15 cellular contexts compared by ENCODE assay signal in the genomic region with DNA sequence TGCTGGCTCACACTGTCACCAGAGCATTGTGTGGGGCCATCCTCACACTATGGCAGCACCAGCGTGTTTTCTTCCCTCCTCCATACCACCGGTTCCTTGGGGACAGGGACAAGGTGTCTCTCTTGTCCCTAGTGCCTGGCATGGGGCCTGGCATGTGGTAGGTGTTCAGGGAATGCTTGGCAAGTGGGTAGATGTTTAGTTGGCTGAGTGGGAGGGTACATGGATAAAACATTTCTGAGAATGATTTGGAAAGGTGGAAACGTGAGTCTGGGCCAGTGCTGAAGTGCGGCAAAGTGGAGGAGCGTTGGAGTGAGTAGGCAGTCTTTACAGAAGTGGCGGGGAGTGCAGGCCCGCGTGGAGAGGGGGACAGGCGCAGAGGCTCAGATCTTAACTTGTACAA. TPM values are rescaled to one million over a fixed set of nuclear protein-coding genes. Genes with fewer than 3 reads are reported as not detected.
A peak's percentile ranks its signal among the peaks of the same experiment; 100 is the strongest.
DNase-seq lines count a peak whose midpoint lies in the region; ATAC-seq and TF ChIP-seq lines count a peak whose summit lies in the region.
"Had no signal": no experiment of that assay in that cellular context is flagged by ENCODE, and none has a peak within 500 bp of the region (broad histone marks: within the 10 kb centered on the region; RNA-seq: fewer than 3 reads in every experiment).

No MANE protein-coding gene starts in this region.

- ATAC-seq in HCT116 (no peak), GM18907 (IDR thresholded peaks at IDR 0.05; ENCODE audit: unreplicated experiment) (no peak)

- no peak overlapping the region for H3K4me3 Mint-ChIP-seq in activated CD4-positive, alpha-beta T cell treated with anti-CD3 and anti-CD28 coated beads, Interleukin-2, amount 10 ng/mL, durations not matched to agents 24 days and 14 days

- TF ChIP-seq RAD21 in HCT116 (IDR thresholded peaks at IDR 0.05; ENCODE audit: low read depth), result no peak

- H3K27me3 ChIP-seq in HCT116 (ENCODE audit: insufficient read depth, low read length) (no peaks in the 10 kb centered on the region), dorsolateral prefrontal cortex (no peaks in the 10 kb centered on the region), neutrophil (no peaks in the 10 kb centered on the region), uterus (no peaks in the 10 kb centered on the region)

- POLR2A ChIA-PET in HCT116 (lab: Charles Lee), result no interaction called here

- peaks cover 18% of the 10 kb centered on the region for H3K4me1 Mint-ChIP-seq in activated CD4-positive, alpha-beta T cell treated with anti-CD3 and anti-CD28 coated beads, Interleukin-2, amount 10 ng/mL, durations not matched to agents 24 days and 14 days

- H3K4me2 ChIP-seq in HCT116 (ENCODE audit: low read length), result peak overlapping the region; percentile 52
- H3K4me2 ChIP-seq: KMS-11 had no signal

- no peak for TF ChIP-seq POLR2A in HCT116 (IDR thresholded peaks at IDR 0.05; ENCODE audit: borderline replicate concordance, extremely low read depth, insufficient read depth, insufficient read length)
- no peak for TF ChIP-seq POLR2A in uterus (IDR thresholded peaks at IDR 0.05)

- no peaks in the 10 kb centered on the region for H3K9me3 Mint-ChIP-seq in activated CD4-positive, alpha-beta T cell treated with anti-CD3 and anti-CD28 coated beads, Interleukin-2, amount 10 ng/mL, durations not matched to agents 24 days and 14 days

- peaks cover 53% of the 10 kb centered on the region for H3K36me3 Mint-ChIP-seq in activated CD4-positive, alpha-beta T cell treated with anti-CD3 and anti-CD28 coated beads, Interleukin-2, amount 10 ng/mL, durations not matched to agents 24 days and 14 days (ENCODE audit: low read depth)

- peaks cover 36 to 42% of the 10 kb centered on the region in 2 experiments for H3K4me1 ChIP-seq in HCT116 (ENCODE audit: control insufficient read depth in 1 of 2, insufficient read depth in 2 of 2, low read length in 2 of 2)
- peaks cover 6 to 8% of the 10 kb centered on the region in 2 experiments for H3K4me1 ChIP-seq in neutrophil (ENCODE audit: control insufficient read depth in 1 of 2, insufficient read depth in 1 of 2, low read depth in 1 of 2, low read length in 1 of 2)
- H3K4me1 ChIP-seq in uterus, result no peaks in the 10 kb centered on the region
- H3K4me1 ChIP-seq: prostate gland had no signal

- H3K27ac ChIP-seq in HCT116 (ENCODE audit: low read depth, low read length) (peak overlapping the region; percentile 23), dorsolateral prefrontal cortex (peak overlapping the region in 16 of 59 donors; percentile 6 to 77 (median 30)), neutrophil (peak overlapping the region; percentile 47), uterus (no peak overlapping the region)
- H3K27ac ChIP-seq: HL-60, KMS-11, prostate gland had no signal

- peaks cover 4 to 14% of the 10 kb centered on the region in 2 experiments; a peak in 3 of 4 replicates for H3K36me3 ChIP-seq in HCT116 (ENCODE audit: control insufficient read depth in 1 of 2, insufficient read depth in 2 of 2, low read length in 2 of 2)
- peaks cover 61% of the 10 kb centered on the region for H3K36me3 ChIP-seq in neutrophil
- H3K36me3 ChIP-seq in uterus, result no peaks in the 10 kb centered on the region
- H3K36me3 ChIP-seq: prostate gland had no signal

- no TSS peak for BruUV-seq in HCT116 (replicated peaks; lab: Mats Ljungman, UMichigan)

- H3K9me3 ChIP-seq in HCT116 (ENCODE audit: control insufficient read depth in 1 of 2, insufficient read depth in 1 of 2, low read depth in 1 of 2, low read length in 2 of 2) (no peaks in the 10 kb centered on the region), neutrophil (no peaks in the 10 kb centered on the region), uterus (no peaks in the 10 kb centered on the region)
- H3K9me3 ChIP-seq: prostate gland had no signal

- H3K4me3 ChIP-seq in HCT116 (replicated peaks in 1 of 2; ENCODE audit: low read depth in 1 of 2, low read length in 2 of 2), result no peak overlapping the region
- no peak overlapping the region for H3K4me3 ChIP-seq in dorsolateral prefrontal cortex
- H3K4me3 ChIP-seq in neutrophil (ENCODE audit: low read depth in 1 of 2, low read length in 1 of 2), result no peak overlapping the region
- H3K4me3 ChIP-seq in uterus, result no peak overlapping the region
- H3K4me3 ChIP-seq: prostate gland had no signal

- H3K27ac Mint-ChIP-seq in activated CD4-positive, alpha-beta T cell treated with anti-CD3 and anti-CD28 coated beads, Interleukin-2, amount 10 ng/mL, durations not matched to agents 24 days and 14 days, result peak overlapping the region; percentile 49

- H3K9ac ChIP-seq in HCT116 (ENCODE audit: low read length), result 0 out of 2 replicates have a peak overlapping the region, but pooled peaks have one; percentile 8
- H3K9ac ChIP-seq: KMS-11 had no signal

- H2AFZ ChIP-seq in HCT116 (ENCODE audit: low read depth, low read length, poor library complexity, severe bottlenecking), result no peak overlapping the region

- no peaks in the 10 kb centered on the region for H3K9me2 ChIP-seq in HCT116 (ENCODE audit: insufficient read depth)

- H4K20me1 ChIP-seq in HCT116 (ENCODE audit: insufficient read depth), result no peaks in the 10 kb centered on the region

- CTCF ChIA-PET in HCT116 (lab: Charles Lee), result no interaction called here

- intact Hi-C loops in activated CD4-positive, alpha-beta T cell treated with anti-CD3 and anti-CD28 coated beads, Interleukin-2, amount 10 ng/mL, durations not matched to agents 24 days and 14 days (cut with micrococcal nuclease), result no loop called here
- intact Hi-C loops in HCT116 (cut with micrococcal nuclease) (no loop called here), dorsolateral prefrontal cortex (cut with DNase I) (no loop called here), uterus (cut with DNase I; ENCODE audit: low total_unique reads) (no loop called here)

- no peaks in the 10 kb centered on the region for H3K27me3 Mint-ChIP-seq in activated CD4-positive, alpha-beta T cell treated with anti-CD3 and anti-CD28 coated beads, Interleukin-2, amount 10 ng/mL, durations not matched to agents 24 days and 14 days

- RAD21 ChIA-PET in HCT116 (lab: Charles Lee; ENCODE audit: low non-redundant PET in 1 of 2, low total read pairs in 2 of 2, uncharacterized antibody in 2 of 2, unreplicated experiment in 2 of 2), result no interaction called here

- no peak for DNase-seq in activated CD4-positive, alpha-beta T cell treated with anti-CD3 and anti-CD28 coated beads, Interleukin-2, amount 10 ng/mL, durations not matched to agents 24 days and 14 days
- DNase-seq in activated CD4-positive, alpha-beta T cell treated with anti-CD3 and anti-CD28 coated beads for 48 hours, result no peak
- DNase-seq in HCT116 (ENCODE audit: low read depth, low spot score) (no peak), dorsolateral prefrontal cortex (peak in 7 of 10 donors; percentile 41 to 75 (median 57)), uterus (no peak), NCI-H1417 treated with DMSO at 0.1 percent for 48 hours (lab: John Stamatoyannopoulos, UW) (no peak)
- DNase-seq: activated CD4-positive, CD25-positive, alpha-beta regulatory T cell treated with anti-CD3 and anti-CD28 coated beads, Interleukin-2, amount 50 U/mL, for 72 hours; activated T-cell treated with anti-CD3 and anti-CD28 coated beads, Interleukin-2, amount 50 U/mL, for 1 hour; NK-92 treated with Interleukin-12 subunit alpha and Interleukin-12 subunit beta, amount 100 ng/mL, for 24 hours; stimulated activated naive CD4-positive, alpha-beta T cell had no signal

- TF ChIP-seq CTCF in HCT116 (IDR thresholded peaks at IDR 0.05 in 2 of 3, conservative IDR thresholded peaks at IDR 0.05 in 1 of 3; ENCODE audit: borderline replicate concordance in 1 of 3, insufficient read depth in 1 of 3, low read depth in 2 of 3, low read length in 2 of 3) (no peak), dorsolateral prefrontal cortex (IDR thresholded peaks at IDR 0.05 in 54 of 56, conservative IDR thresholded peaks at IDR 0.05 in 2 of 56; ENCODE audit: low read depth in 1 of 56, partially characterized antibody in 56 of 56) (no peak), neutrophil (IDR thresholded peaks at IDR 0.05) (no peak), uterus (IDR thresholded peaks at IDR 0.05) (no peak)

- no peaks in the 10 kb centered on the region; the same call in 1 of the 2 replicates for H3K79me2 ChIP-seq in HCT116 (ENCODE audit: insufficient read depth, low read length)

TF ChIP-seq in HCT116, 20 proteins besides CTCF, POLR2A, EP300 and RAD21 (continues in another document):
- TF ChIP-seq CBX3 (IDR thresholded peaks at IDR 0.05; ENCODE audit: low read depth) (no peak), SP1 (IDR thresholded peaks at IDR 0.05; ENCODE audit: low read depth) (no peak), JUND (IDR thresholded peaks at IDR 0.05) (no peak), ZNF274 (IDR thresholded peaks at IDR 0.05; ENCODE audit: low read depth, low read length) (no peak)

RNA-seq across cellular contexts. Expression of a gene that starts 15.0 kb away (rescaled TPM):
- 33.5 and 33.9 TPM in 2 replicates for total RNA-seq in activated CD4-positive, alpha-beta T cell treated with anti-CD3 and anti-CD28 coated beads, Interleukin-2, amount 10 ng/mL, durations not matched to agents 24 days and 14 days
- 28.3 TPM for total RNA-seq in HCT116 (2021; ENCODE audit: unreplicated experiment)
- 25.5 and 28.1 TPM in 2 replicates for polyA plus RNA-seq in HCT116 (2012)
- 10 to 100 TPM; 18.3 to 49.0 (median 32.9) TPM for total RNA-seq in dorsolateral prefrontal cortex
- 10 to 100 TPM; 17.1 to 45.6 (median 24.6) TPM for total RNA-seq in uterus

RNA-seq across cellular contexts. Expression of a gene that starts 22.1 kb away (rescaled TPM):
- 3,393 and 3,435 TPM in 2 replicates for total RNA-seq in activated CD4-positive, alpha-beta T cell treated with anti-CD3 and anti-CD28 coated beads, Interleukin-2, amount 10 ng/mL, durations not matched to agents 24 days and 14 days
- total RNA-seq in HCT116 (2021; ENCODE audit: unreplicated experiment), result 3,818 TPM
- 5,600 and 5,800 TPM in 2 replicates for polyA plus RNA-seq in HCT116 (2012)
- 1,000 to 10,000 TPM in 1 of 120 experiments, 100 to 1,000 TPM in 119; 527 to 1,058 (median 732) TPM for total RNA-seq in dorsolateral prefrontal cortex
- total RNA-seq in uterus, result 1,000 to 10,000 TPM; 2,301 to 6,298 (median 4,986) TPM

RNA-seq across cellular contexts. Expression of a gene that starts 22.6 kb away (rescaled TPM):
- total RNA-seq in activated CD4-positive, alpha-beta T cell treated with anti-CD3 and anti-CD28 coated beads, Interleukin-2, amount 10 ng/mL, durations not matched to agents 24 days and 14 days, result 37.1 and 41.1 TPM in 2 replicates
- total RNA-seq in HCT116 (2021; ENCODE audit: unreplicated experiment) (25.8 TPM), dorsolateral prefrontal cortex (10 to 100 TPM in 15 of 120 experiments, 1 to 10 TPM in 105; 3.0 to 12.5 (median 6.8) TPM), uterus (10 to 100 TPM in 1 of 4 donors, 1 to 10 TPM in 3; 2.4 to 26.1 (median 7.0) TPM)
- polyA plus RNA-seq in HCT116 (2012), result 8.7 and 9.8 TPM in 2 replicates

Comparison
In these comparisons a context has a peak if more than half of its experiments do, and no peak if none do; other contexts are left out.
1. DNase-seq: peak in dorsolateral prefrontal cortex (7 of 10); none in activated CD4-positive, alpha-beta T cell treated with anti-CD3 and anti-CD28 coated beads, Interleukin-2, amount 10 ng/mL, durations not matched to agents 24 days and 14 days (single experiment), activated CD4-positive, alpha-beta T cell treated with anti-CD3 and anti-CD28 coated beads for 48 hours (single experiment), HCT116 (single experiment), uterus (0 of 2) and NCI-H1417 treated with DMSO at 0.1 percent for 48 hours (single experiment).
2. H3K27ac ChIP-seq: peak in HCT116 (single experiment) and neutrophil (single experiment); none in uterus (0 of 2).